ENCODE assay signal across 34 cellular contexts in the genomic region with DNA sequence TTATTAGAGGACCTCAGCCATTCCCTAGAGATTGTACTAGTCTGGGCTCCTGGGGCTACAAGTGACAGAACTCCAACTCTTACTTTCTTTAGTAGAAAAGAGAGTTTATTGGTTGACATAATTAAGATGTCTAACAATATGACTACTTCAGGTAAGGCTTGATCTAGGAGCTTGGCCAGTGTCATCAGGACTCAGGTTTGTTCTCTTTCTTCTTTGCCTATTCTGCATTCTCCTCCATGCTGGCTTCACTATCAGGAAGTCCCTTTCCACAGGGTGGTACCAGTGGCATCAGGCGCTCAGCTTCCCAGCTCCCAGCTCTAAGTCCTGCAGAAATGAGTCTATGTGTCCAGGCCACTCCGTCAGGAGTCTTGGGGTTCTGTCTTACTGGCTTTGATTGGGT.
"Had no signal": no experiment of that assay in that cellular context is flagged by ENCODE, and none has a peak within 500 bp of the region (broad histone marks: within the 10 kb centered on the region; RNA-seq: fewer than 3 reads in every experiment).

No MANE protein-coding gene starts in this region.

- DNase-seq: Karpas-422, Kasumi-1, MG63, MM.1S, MV-4-11, NCI-H1048, NCI-H1092, NCI-H1092 treated with DMSO at 0.1 percent for 48 hours, NCI-H1105, NCI-H1105 treated with DMSO at 0.1 percent for 48 hours, NCI-H1417, NCI-H1417 treated with DMSO at 0.1 percent for 48 hours, NCI-H1436, NCI-H1436 treated with DMSO at 0.1 percent for 48 hours, NCI-H146, NCI-H1694, NCI-H1694 treated with DMSO at 0.1 percent for 48 hours, NCI-H187, NCI-H187 treated with DMSO at 0.1 percent for 48 hours, NCI-H1930, NCI-H2029, NCI-H2029 treated with DMSO at 0.1 percent for 48 hours, NCI-H2081, NCI-H2081 treated with DMSO at 0.1 percent for 48 hours, NCI-H2107, NCI-H2171, NCI-H2171 treated with DMSO at 0.1 percent for 48 hours, NCI-H2227 treated with DMSO at 0.1 percent for 48 hours, NCI-H226, NCI-H345, NCI-H446, NCI-H446 treated with DMSO at 0.1 percent for 48 hours, NCI-H510A, NCI-H510A treated with DMSO at 0.1 percent for 48 hours had no signal

- H3K4me3 ChIP-seq: MG63 had no signal

- H3K36me3 ChIP-seq: MG63 had no signal

- H3K27me3 ChIP-seq: MG63 had no signal

- H3K9me3 ChIP-seq: MG63 had no signal
